In genomic region chr21:45999581-46000181, GRCh38 we compare ENCODE assay signal across 28 cellular contexts. TPM values are rescaled to one million over a fixed set of nuclear protein-coding genes. Genes with fewer than 3 reads are reported as not detected.
DNase-seq lines count a peak whose midpoint lies in the region; ATAC-seq and TF ChIP-seq lines count a peak whose summit lies in the region.
"Had no signal": no experiment of that assay in that cellular context is flagged by ENCODE, and none has a peak within 500 bp of the region (broad histone marks: within the 10 kb centered on the region; RNA-seq: fewer than 3 reads in every experiment).

No MANE protein-coding gene starts in this region.

- H3K4me1 Mint-ChIP-seq in natural killer cell treated with Interleukin-12 subunit alpha and Interleukin-12 subunit beta and Interleukin-15 and Interleukin-18, amount 100 ng/mL, for 72 hours (ENCODE audit: low read depth in 2 of 2) = no peaks in the 10 kb centered on the region
- H3K4me1 Mint-ChIP-seq in natural killer cell (no peaks in the 10 kb centered on the region), chondrocyte (ENCODE audit: low read depth) (peaks cover 4% of the 10 kb centered on the region)

- ATAC-seq in natural killer cell treated with Interleukin-12 subunit alpha and Interleukin-12 subunit beta and Interleukin-15 and Interleukin-18, amount 100 ng/mL, for 72 hours = no peak
- no peak for ATAC-seq in natural killer cell
- no peak for ATAC-seq in HG02610 (IDR thresholded peaks at IDR 0.05; ENCODE audit: unreplicated experiment)
- ATAC-seq: gastrocnemius medialis, GM12878, mucosa of descending colon, upper lobe of right lung had no signal

- TF ChIP-seq CTCF in natural killer cell (IDR thresholded peaks at IDR 0.05) (no peak), chondrocyte (IDR thresholded peaks at IDR 0.05) (no peak), tibial artery (IDR thresholded peaks at IDR 0.05) (no peak)

- H3K4me3 Mint-ChIP-seq in natural killer cell treated with Interleukin-12 subunit alpha and Interleukin-12 subunit beta and Interleukin-15 and Interleukin-18, amount 100 ng/mL, for 72 hours = no peak overlapping the region
- H3K4me3 Mint-ChIP-seq in natural killer cell (no peak overlapping the region), chondrocyte (ENCODE audit: unreplicated experiment) (no peak overlapping the region)
- H3K4me3 Mint-ChIP-seq: activated naive CD8-positive, alpha-beta T cell; dendritic cell treated with granulocyte-macrophage colony-stimulating factor and Interleukin-4, amounts not matched to agents 40 ng/mL and 50 ng/mL, for 4 days; nephron progenitor cell had no signal

- no peak overlapping the region for H3K4me3 ChIP-seq in muscle layer of colon (ENCODE audit: low read depth in 1 of 2, low read length in 2 of 2)
- H3K4me3 ChIP-seq in tibial artery = no peak overlapping the region
- H3K4me3 ChIP-seq: BLaER1 treated with 17β-estradiol and CSF1 and Interleukin-3, amounts not matched to agents 10 nM and 100 nM; gastrocnemius medialis; GM12878; HAP-1; mucosa of descending colon; upper lobe of right lung had no signal

- H3K27ac ChIP-seq in muscle layer of colon (ENCODE audit: low read depth, low read length) = peak overlapping the region; percentile 47
- no peak overlapping the region for H3K27ac ChIP-seq in tibial artery
- H3K27ac ChIP-seq: BLaER1 treated with 17β-estradiol and CSF1 and Interleukin-3, amounts not matched to agents 10 nM and 100 nM; HL-60; KMS-11; parathyroid adenoma; upper lobe of right lung had no signal

- H3K27me3 Mint-ChIP-seq in natural killer cell treated with Interleukin-12 subunit alpha and Interleukin-12 subunit beta and Interleukin-15 and Interleukin-18, amount 100 ng/mL, for 72 hours = no peaks in the 10 kb centered on the region
- H3K27me3 Mint-ChIP-seq in natural killer cell (ENCODE audit: low read depth in 2 of 2) (no peaks in the 10 kb centered on the region), chondrocyte (ENCODE audit: low read depth) (no peaks in the 10 kb centered on the region)
- H3K27me3 Mint-ChIP-seq: activated naive CD8-positive, alpha-beta T cell; dendritic cell treated with granulocyte-macrophage colony-stimulating factor and Interleukin-4, amounts not matched to agents 40 ng/mL and 50 ng/mL, for 4 days had no signal

- intact Hi-C loops in natural killer cell (cut with micrococcal nuclease) (no loop called here), tibial artery (cut with DNase I; ENCODE audit: low total_unique reads) (loop anchor here (10.0 kb wide), 1 partner anchor 125 kb away; no protein-coding TSS in a partner anchor)

- no peaks in the 10 kb centered on the region for H3K9me3 ChIP-seq in muscle layer of colon (ENCODE audit: low read length)
- no peaks in the 10 kb centered on the region for H3K9me3 ChIP-seq in tibial artery
- H3K9me3 ChIP-seq: BLaER1 treated with 17β-estradiol and CSF1 and Interleukin-3, amounts not matched to agents 10 nM and 100 nM; gastrocnemius medialis; HAP-1; mucosa of descending colon; upper lobe of right lung had no signal

- H3K9me3 Mint-ChIP-seq in natural killer cell treated with Interleukin-12 subunit alpha and Interleukin-12 subunit beta and Interleukin-15 and Interleukin-18, amount 100 ng/mL, for 72 hours = no peaks in the 10 kb centered on the region
- no peaks in the 10 kb centered on the region for H3K9me3 Mint-ChIP-seq in natural killer cell
- no peaks in the 10 kb centered on the region for H3K9me3 Mint-ChIP-seq in chondrocyte (ENCODE audit: low read depth)
- H3K9me3 Mint-ChIP-seq: nephron progenitor cell had no signal

- no peak overlapping the region for H3K27ac Mint-ChIP-seq in natural killer cell treated with Interleukin-12 subunit alpha and Interleukin-12 subunit beta and Interleukin-15 and Interleukin-18, amount 100 ng/mL, for 72 hours
- H3K27ac Mint-ChIP-seq in natural killer cell (no peak overlapping the region), chondrocyte (ENCODE audit: unreplicated experiment) (no peak overlapping the region)
- H3K27ac Mint-ChIP-seq: activated naive CD8-positive, alpha-beta T cell; dendritic cell treated with granulocyte-macrophage colony-stimulating factor and Interleukin-4, amounts not matched to agents 40 ng/mL and 50 ng/mL, for 4 days; nephron progenitor cell had no signal

- peak; percentile 51 for DNase-seq in natural killer cell treated with Interleukin-12 subunit alpha and Interleukin-12 subunit beta and Interleukin-15 and Interleukin-18, amount 100 ng/mL, for 72 hours (ENCODE audit: low spot score)
- DNase-seq in natural killer cell = no peak
- DNase-seq in chondrocyte (ENCODE audit: low spot score) = peak; percentile 78
- peak; percentile 17 to 65 for DNase-seq in tibial artery
- no peak for DNase-seq in T-helper 1 cell
- DNase-seq in NCI-H69 (lab: John Stamatoyannopoulos, UW) = no peak
- DNase-seq: activated CD4-positive, CD25-positive, alpha-beta regulatory T cell treated with anti-CD3 and anti-CD28 coated beads, Interleukin-2, amount 50 U/mL, for 72 hours; hippocampal formation; MM.1S; NCI-H1417; NCI-H2029; SHP77; stimulated activated CD4-positive, alpha-beta T cell treated with anti-CD3 and anti-CD28 coated beads, Interleukin-4, amount 100 ng/mL, for 24 hours; substantia nigra; upper lobe of right lung had no signal

- H3K4me1 ChIP-seq in muscle layer of colon (ENCODE audit: insufficient read depth, low read length) = peaks cover 10% of the 10 kb centered on the region
- H3K4me1 ChIP-seq in tibial artery = peaks cover 0 to 6% (median 0%) of the 10 kb centered on the region in 4 donors
- H3K4me1 ChIP-seq: gastrocnemius medialis, HAP-1, parathyroid adenoma, upper lobe of right lung had no signal

- no peak overlapping the region for H3K9ac ChIP-seq in muscle layer of colon (ENCODE audit: low read length)
- H3K9ac ChIP-seq: BLaER1 treated with 17β-estradiol and CSF1 and Interleukin-3, amounts not matched to agents 10 nM and 100 nM; KMS-11; parathyroid adenoma had no signal

- H3K27me3 ChIP-seq in muscle layer of colon (ENCODE audit: control insufficient read depth in 1 of 2, insufficient read depth in 2 of 2, low read length in 2 of 2) = no peaks in the 10 kb centered on the region
- H3K27me3 ChIP-seq in tibial artery = no peaks in the 10 kb centered on the region
- H3K27me3 ChIP-seq: BLaER1 treated with 17β-estradiol and CSF1 and Interleukin-3, amounts not matched to agents 10 nM and 100 nM; gastrocnemius medialis; upper lobe of right lung had no signal

- H3K36me3 Mint-ChIP-seq in natural killer cell treated with Interleukin-12 subunit alpha and Interleukin-12 subunit beta and Interleukin-15 and Interleukin-18, amount 100 ng/mL, for 72 hours = no peaks in the 10 kb centered on the region
- H3K36me3 Mint-ChIP-seq in natural killer cell = no peaks in the 10 kb centered on the region
- H3K36me3 Mint-ChIP-seq in chondrocyte (ENCODE audit: low read depth) = peaks cover 19% of the 10 kb centered on the region
- H3K36me3 Mint-ChIP-seq: activated naive CD8-positive, alpha-beta T cell had no signal

- peaks cover 63% of the 10 kb centered on the region for H3K36me3 ChIP-seq in muscle layer of colon (ENCODE audit: insufficient read depth, low read length)
- H3K36me3 ChIP-seq in tibial artery = peaks cover 75 to 97% (median 97%) of the 10 kb centered on the region in 3 donors
- H3K36me3 ChIP-seq: BLaER1 treated with 17β-estradiol and CSF1 and Interleukin-3, amounts not matched to agents 10 nM and 100 nM had no signal

RNA-seq across cellular contexts. Expression of gene COL6A1, which starts 18.1 kb away (rescaled TPM):
- total RNA-seq in natural killer cell treated with Interleukin-12 subunit alpha and Interleukin-12 subunit beta and Interleukin-15 and Interleukin-18, amount 100 ng/mL, for 72 hours = not detected
- total RNA-seq in natural killer cell (1 to 10 TPM; 1.0 to 5.2 (median 2.5) TPM), chondrocyte (994 to 1,063 TPM (median 1,052 TPM) in 3 replicates)

Comparison
In these comparisons a context has a peak if more than half of its experiments do, and no peak if none do; other contexts are left out.
1. DNase-seq: peak in natural killer cell treated with Interleukin-12 subunit alpha and Interleukin-12 subunit beta and Interleukin-15 and Interleukin-18, amount 100 ng/mL, for 72 hours (single experiment), chondrocyte (single experiment) and tibial artery (2 of 2); none in natural killer cell (single experiment), T-helper 1 cell (0 of 5) and NCI-H69 (single experiment).
2. RNA of gene COL6A1, which starts 18.1 kb away (total RNA-seq): 994 to 1,063 TPM in chondrocyte; 1.0 to 5.2 TPM in natural killer cell and not detected in natural killer cell treated with Interleukin-12 subunit alpha and Interleukin-12 subunit beta and Interleukin-15 and Interleukin-18, amount 100 ng/mL, for 72 hours; every median in the first group is over 100 times any median in the second.